ENCODE assay signal across 26 cellular contexts in the genomic region with DNA sequence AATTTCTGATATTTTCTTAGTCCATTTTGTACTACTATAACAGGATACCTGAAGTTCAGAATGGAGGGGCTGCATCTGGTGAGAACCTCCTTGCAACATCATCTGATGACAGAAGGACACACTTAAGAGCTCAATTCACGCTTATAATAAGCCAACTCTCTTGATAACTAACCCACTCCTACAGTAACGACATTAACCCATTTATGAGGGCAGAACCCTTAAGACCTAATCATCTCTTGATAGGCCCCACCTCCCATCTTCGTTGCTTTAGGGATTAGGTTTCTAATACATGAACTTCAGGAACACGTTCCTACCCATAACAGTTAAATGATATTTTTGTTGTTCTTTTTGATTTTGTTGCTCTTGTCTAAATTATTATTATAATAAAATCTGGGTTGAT.
"Had no signal": no experiment of that assay in that cellular context is flagged by ENCODE, and none has a peak within 500 bp of the region (broad histone marks: within the 10 kb centered on the region; RNA-seq: fewer than 3 reads in every experiment).

No MANE protein-coding gene starts in this region.

- H3K4me3 ChIP-seq: colonic mucosa, gastrocnemius medialis, lower lobe of right lung, ovary, right lobe of liver, smooth muscle cell, stomach, thyroid gland had no signal

- H3K27ac ChIP-seq: colonic mucosa, epithelial cell of prostate, gastrocnemius medialis, lower lobe of right lung, ovary, right lobe of liver, stomach, thyroid gland had no signal

- H3K27me3 ChIP-seq: colonic mucosa, gastrocnemius medialis, ovary, right lobe of liver, stomach, thyroid gland had no signal

- H3K9me3 Mint-ChIP-seq: dendritic cell treated with granulocyte-macrophage colony-stimulating factor and Interleukin-4, amounts not matched to agents 40 ng/mL and 50 ng/mL, for 4 days; endodermal cell; naive thymus-derived CD8-positive, alpha-beta T cell; nephron progenitor cell; type B pancreatic cell had no signal

- H3K9me3 ChIP-seq: colonic mucosa, gastrocnemius medialis, lower lobe of right lung, ovary, right lobe of liver, stomach, thyroid gland had no signal

- H3K27ac Mint-ChIP-seq: dendritic cell treated with granulocyte-macrophage colony-stimulating factor and Interleukin-4, amounts not matched to agents 40 ng/mL and 50 ng/mL, for 4 days; endodermal cell; type B pancreatic cell had no signal

- H3K4me1 ChIP-seq: colonic mucosa, gastrocnemius medialis, lower lobe of right lung, right lobe of liver, thyroid gland had no signal

- FAIRE-seq: keratinocyte had no signal

- ATAC-seq: esophagus mucosa; gastrocnemius medialis; left ventricle myocardium superior; lower lobe of right lung; naive thymus-derived CD8-positive, alpha-beta T cell; right lobe of liver had no signal

- H3K4me2 ChIP-seq: smooth muscle cell had no signal

- H3K4me3 Mint-ChIP-seq: dendritic cell treated with granulocyte-macrophage colony-stimulating factor and Interleukin-4, amounts not matched to agents 40 ng/mL and 50 ng/mL, for 4 days; endodermal cell; naive thymus-derived CD8-positive, alpha-beta T cell; nephron progenitor cell; type B pancreatic cell had no signal

- H3K36me3 ChIP-seq: ovary had no signal

- DNase-seq: colonic mucosa; effector CD8-positive, alpha-beta T cell; endodermal cell; foreskin fibroblast; gastrocnemius medialis; head of caudate nucleus; left ventricle myocardium superior; lower lobe of right lung; naive thymus-derived CD8-positive, alpha-beta T cell; nephron progenitor cell; nucleus accumbens; ovary; right lobe of liver; stimulated activated CD4-positive, alpha-beta T cell treated with anti-CD3 and anti-CD28 coated beads, Interleukin-12 subunit alpha, Interleukin-12 subunit beta, amount 100 ng/mL, for 4 hours; stimulated activated CD4-positive, alpha-beta T cell treated with anti-CD3 and anti-CD28 coated beads, Interleukin-1b, Interleukin-23, amount 100 ng/mL, for 48 hours; stimulated activated CD4-positive, alpha-beta T cell treated with anti-CD3 and anti-CD28 coated beads, Interleukin-4, amount 100 ng/mL, for 1 hour; stimulated activated CD8-positive, alpha-beta memory T cell treated with anti-CD3 and anti-CD28 coated beads, Interleukin-4, amount 100 ng/mL, for 48 hours; stimulated activated naive CD4-positive, alpha-beta T cell treated with Interleukin-2 at 50 U/mL for 16 hours; stomach; thyroid gland had no signal
